In genomic region chr4:17153572-17153971, GRCh38 we compare ENCODE assay signal across 24 cellular contexts.
"Had no signal": no experiment of that assay in that cellular context is flagged by ENCODE, and none has a peak within 500 bp of the region (broad histone marks: within the 10 kb centered on the region; RNA-seq: fewer than 3 reads in every experiment).

No MANE protein-coding gene starts in this region.

- H3K4me1 Mint-ChIP-seq: activated naive CD8-positive, alpha-beta T cell treated with anti-CD3 and anti-CD28 coated beads for 36 hours; memory B cell; stimulated activated naive B cell treated with anti-CD40 and anti-IgM and Interleukin-4, amounts not matched to agents 10 μg/mL and 1 μg/mL and 100 μg/mL, for 72 hours had no signal

- H3K9me3 Mint-ChIP-seq: activated naive CD8-positive, alpha-beta T cell treated with anti-CD3 and anti-CD28 coated beads for 36 hours had no signal

- ATAC-seq: gastrocnemius medialis; left cardiac atrium; mucosa of descending colon; right lobe of liver; stimulated activated naive B cell treated with anti-CD40 and anti-IgM and Interleukin-4, amounts not matched to agents 10 μg/mL and 1 μg/mL and 100 μg/mL, for 72 hours had no signal

- H3K36me3 ChIP-seq: gastrocnemius medialis, right lobe of liver, uterus had no signal

- H3K27ac Mint-ChIP-seq: activated CD4-positive, alpha-beta memory T cell treated with anti-CD3 and anti-CD28 coated beads for 36 hours; activated naive CD8-positive, alpha-beta T cell treated with anti-CD3 and anti-CD28 coated beads for 36 hours; memory B cell; nephron progenitor cell; stimulated activated naive B cell treated with anti-CD40 and anti-IgM and Interleukin-4, amounts not matched to agents 10 μg/mL and 1 μg/mL and 100 μg/mL, for 72 hours had no signal

- DNase-seq: activated CD4-positive, alpha-beta memory T cell treated with anti-CD3 and anti-CD28 coated beads for 36 hours; activated CD4-positive, alpha-beta T cell treated with anti-CD3 and anti-CD28 coated beads for 48 hours; activated naive CD4-positive, alpha-beta T cell treated with Interleukin-2 at 50 U/mL for 16 hours; activated naive CD8-positive, alpha-beta T cell treated with anti-CD3 and anti-CD28 coated beads for 36 hours; activated T-cell treated with anti-CD3 and anti-CD28 coated beads, Interleukin-2, amount 50 U/mL, for 48 hours; central memory CD4-positive, alpha-beta T cell; dermis blood vessel endothelial cell; effector CD8-positive, alpha-beta T cell; gastrocnemius medialis; hippocampal formation; islet precursor cell; left cardiac atrium; mucosa of descending colon; nephron progenitor cell; nucleus accumbens; right lobe of liver; stimulated activated CD4-positive, alpha-beta T cell treated with anti-CD3 and anti-CD28 coated beads, Interleukin-2, amount 100 ng/mL, for 24 hours; stimulated activated CD8-positive, alpha-beta memory T cell treated with anti-CD3 and anti-CD28 coated beads, Interleukin-4, amount 100 ng/mL, for 48 hours; stimulated activated naive B cell treated with anti-CD40 and anti-IgM and Interleukin-4, amounts not matched to agents 10 μg/mL and 1 μg/mL and 100 μg/mL, for 72 hours; testis; trophoblast cell; uterus had no signal

- H3K27me3 ChIP-seq: gastrocnemius medialis, right lobe of liver, testis, uterus had no signal

- H3K27me3 Mint-ChIP-seq: activated CD4-positive, alpha-beta memory T cell treated with anti-CD3 and anti-CD28 coated beads for 36 hours; memory B cell; stimulated activated naive B cell treated with anti-CD40 and anti-IgM and Interleukin-4, amounts not matched to agents 10 μg/mL and 1 μg/mL and 100 μg/mL, for 72 hours had no signal

- H3K4me1 ChIP-seq: gastrocnemius medialis, right lobe of liver, testis, uterus had no signal

- H3K9me3 ChIP-seq: gastrocnemius medialis, mucosa of descending colon, right lobe of liver, testis, uterus had no signal

- H3K36me3 Mint-ChIP-seq: activated CD4-positive, alpha-beta memory T cell treated with anti-CD3 and anti-CD28 coated beads for 36 hours; activated naive CD8-positive, alpha-beta T cell treated with anti-CD3 and anti-CD28 coated beads for 36 hours; memory B cell; stimulated activated naive B cell treated with anti-CD40 and anti-IgM and Interleukin-4, amounts not matched to agents 10 μg/mL and 1 μg/mL and 100 μg/mL, for 72 hours had no signal

- H3K4me3 ChIP-seq: gastrocnemius medialis, mucosa of descending colon, right lobe of liver, skin epidermis, testis, uterus had no signal

- H3K27ac ChIP-seq: gastrocnemius medialis, right lobe of liver, skin epidermis, testis, uterus had no signal

- H3K4me3 Mint-ChIP-seq: activated CD4-positive, alpha-beta memory T cell treated with anti-CD3 and anti-CD28 coated beads for 36 hours; activated naive CD8-positive, alpha-beta T cell treated with anti-CD3 and anti-CD28 coated beads for 36 hours; memory B cell; nephron progenitor cell; stimulated activated naive B cell treated with anti-CD40 and anti-IgM and Interleukin-4, amounts not matched to agents 10 μg/mL and 1 μg/mL and 100 μg/mL, for 72 hours had no signal
